Comparison of ENCODE assay signal across 22 cellular contexts in genomic region chr15:35540885-35541284, GRCh38. TPM values are rescaled to one million over a fixed set of nuclear protein-coding genes. Genes with fewer than 3 reads are reported as not detected.
A peak's percentile ranks its signal among the peaks of the same experiment; 100 is the strongest.
DNase-seq lines count a peak whose midpoint lies in the region; ATAC-seq and TF ChIP-seq lines count a peak whose summit lies in the region.
"Had no signal": no experiment of that assay in that cellular context is flagged by ENCODE, and none has a peak within 500 bp of the region (broad histone marks: within the 10 kb centered on the region; RNA-seq: fewer than 3 reads in every experiment).

No MANE protein-coding gene starts in this region.

- no peak for ATAC-seq in GM19463 (IDR thresholded peaks at IDR 0.05; ENCODE audit: unreplicated experiment)
- ATAC-seq in HG03439 (IDR thresholded peaks at IDR 0.05; ENCODE audit: unreplicated experiment), result no peak
- no peak for ATAC-seq in HG03432 (IDR thresholded peaks at IDR 0.05; ENCODE audit: unreplicated experiment)
- ATAC-seq: GM12878 had no signal

- peak; percentile 82 for DNase-seq in AG10803 (ENCODE audit: low read depth)
- peak; percentile 41 for DNase-seq in LHCN-M2 (ENCODE audit: low read depth)
- DNase-seq in choroid plexus epithelial cell (ENCODE audit: low read depth), result peak; percentile 68
- DNase-seq in kidney tubule cell (ENCODE audit: low spot score), result peak; percentile 6
- DNase-seq in SIG-M5 (lab: John Stamatoyannopoulos, UW), result no peak
- DNase-seq: activated CD4-positive, alpha-beta T cell treated with anti-CD3 and anti-CD28 coated beads, Interleukin-2, amount 50 U/mL, for 1 hour; activated naive CD4-positive, alpha-beta T cell treated with Interleukin-2 at 50 U/mL for 16 hours; cortex of kidney; head of caudate nucleus; immature natural killer cell; NCI-H2029; NCI-H446; posterior cingulate gyrus; RPMI8226; stimulated activated CD4-positive, alpha-beta T cell treated with anti-CD3 and anti-CD28 coated beads, Interleukin-4, amount 100 ng/mL, for 1 hour had no signal

- H3K4me3 ChIP-seq in AG10803 (ENCODE audit: low read length) (no peak overlapping the region), choroid plexus epithelial cell (ENCODE audit: low read depth, low read length) (no peak overlapping the region)
- H3K4me3 ChIP-seq: ascending aorta, GM12878, lung, skin epidermis had no signal

- TF ChIP-seq CTCF in AG10803 (conservative IDR thresholded peaks at IDR 0.05; ENCODE audit: low read length) (peak; percentile 16; the same call in 1 of the 2 replicates), choroid plexus epithelial cell (conservative IDR thresholded peaks at IDR 0.05; ENCODE audit: low read depth, low read length) (peak; percentile 21)

RNA-seq across cellular contexts. Expression of gene DPH6, which starts 5.1 kb away (rescaled TPM):
- 9.7 and 16.5 TPM in 2 replicates for total RNA-seq in LHCN-M2 (2014; rRNA removed)
- polyA plus RNA-seq in LHCN-M2 (2012), result 12.8 TPM
